ENCODE assay signal across 1 cellular context in genomic region chr10:125041856-125042506, GRCh38.
TF ChIP-seq lines count a peak whose summit lies in the region.

No MANE protein-coding gene starts in this region.

TF ChIP-seq in WTC11, 78 proteins besides CTCF, POLR2A, EP300 and RAD21 (continued from another document):
- TF ChIP-seq ZNF281 (CRISPR knock-in tag; IDR thresholded peaks at IDR 0.05) (no peak), ZBTB21 (CRISPR knock-in tag; IDR thresholded peaks at IDR 0.05; ENCODE audit: borderline replicate concordance) (no peak), MYBL2 (CRISPR knock-in tag; IDR thresholded peaks at IDR 0.05) (no peak), ZNF512 (CRISPR knock-in tag; IDR thresholded peaks at IDR 0.05; ENCODE audit: borderline replicate concordance) (no peak), NR3C1 (CRISPR knock-in tag; conservative IDR thresholded peaks at IDR 0.05; ENCODE audit: low read depth) (no peak), ZNF396 (CRISPR knock-in tag; IDR thresholded peaks at IDR 0.05; ENCODE audit: borderline replicate concordance) (no peak), STAT6 (CRISPR knock-in tag; conservative IDR thresholded peaks at IDR 0.05; ENCODE audit: low read depth) (no peak), CBFB (CRISPR knock-in tag; IDR thresholded peaks at IDR 0.05; ENCODE audit: low read depth) (no peak)
- TF ChIP-seq, protein P1, sequence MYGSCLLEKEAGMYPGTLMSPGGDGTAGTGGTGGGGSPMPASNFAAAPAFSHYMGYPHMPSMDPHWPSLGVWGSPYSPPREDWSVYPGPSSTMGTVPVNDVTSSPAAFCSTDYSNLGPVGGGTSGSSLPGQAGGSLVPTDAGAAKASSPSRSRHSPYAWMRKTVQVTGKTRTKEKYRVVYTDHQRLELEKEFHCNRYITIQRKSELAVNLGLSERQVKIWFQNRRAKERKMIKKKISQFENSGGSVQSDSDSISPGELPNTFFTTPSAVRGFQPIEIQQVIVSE (CRISPR knock-in tag; IDR thresholded peaks at IDR 0.05; ENCODE audit: borderline replicate concordance) = no peak
- TF ChIP-seq, protein P2, sequence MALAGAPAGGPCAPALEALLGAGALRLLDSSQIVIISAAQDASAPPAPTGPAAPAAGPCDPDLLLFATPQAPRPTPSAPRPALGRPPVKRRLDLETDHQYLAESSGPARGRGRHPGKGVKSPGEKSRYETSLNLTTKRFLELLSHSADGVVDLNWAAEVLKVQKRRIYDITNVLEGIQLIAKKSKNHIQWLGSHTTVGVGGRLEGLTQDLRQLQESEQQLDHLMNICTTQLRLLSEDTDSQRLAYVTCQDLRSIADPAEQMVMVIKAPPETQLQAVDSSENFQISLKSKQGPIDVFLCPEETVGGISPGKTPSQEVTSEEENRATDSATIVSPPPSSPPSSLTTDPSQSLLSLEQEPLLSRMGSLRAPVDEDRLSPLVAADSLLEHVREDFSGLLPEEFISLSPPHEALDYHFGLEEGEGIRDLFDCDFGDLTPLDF (CRISPR knock-in tag; IDR thresholded peaks at IDR 0.05) = no peak
- TF ChIP-seq, protein P3, sequence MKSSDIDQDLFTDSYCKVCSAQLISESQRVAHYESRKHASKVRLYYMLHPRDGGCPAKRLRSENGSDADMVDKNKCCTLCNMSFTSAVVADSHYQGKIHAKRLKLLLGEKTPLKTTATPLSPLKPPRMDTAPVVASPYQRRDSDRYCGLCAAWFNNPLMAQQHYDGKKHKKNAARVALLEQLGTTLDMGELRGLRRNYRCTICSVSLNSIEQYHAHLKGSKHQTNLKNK (CRISPR knock-in tag; IDR thresholded peaks at IDR 0.05) = no peak
TF ChIP-seq in WTC11: peak in this region for 0.
